Comparison of ENCODE assay signal across 15 cellular contexts in the genomic region with DNA sequence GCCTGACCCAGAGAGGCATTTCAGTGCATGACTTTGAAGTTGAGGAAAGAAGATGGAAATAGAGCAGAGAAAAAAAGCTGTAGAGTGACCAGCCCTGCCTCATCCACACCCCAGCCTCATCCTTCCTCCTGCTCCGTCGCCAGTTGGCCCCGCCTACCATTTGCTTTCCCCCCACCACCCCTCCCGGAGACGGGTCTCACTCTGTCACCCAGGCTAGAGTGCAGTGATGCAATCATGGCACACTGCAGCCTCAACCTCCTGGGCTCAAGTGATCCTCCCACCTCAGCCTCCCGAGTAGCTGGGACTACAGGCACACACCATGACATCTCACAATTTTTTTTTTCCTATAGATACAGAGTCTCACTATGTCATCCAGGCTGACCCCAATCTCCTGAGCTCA.
A peak's percentile ranks its signal among the peaks of the same experiment; 100 is the strongest.
DNase-seq lines count a peak whose midpoint lies in the region; ATAC-seq and TF ChIP-seq lines count a peak whose summit lies in the region.
"Had no signal": no experiment of that assay in that cellular context is flagged by ENCODE, and none has a peak within 500 bp of the region (broad histone marks: within the 10 kb centered on the region; RNA-seq: fewer than 3 reads in every experiment).

No MANE protein-coding gene starts in this region.

- POLR2A ChIA-PET in HEK293 (lab: Yijun Ruan, JAX) = no interaction called here

- 0 out of 2 replicates have a peak overlapping the region, but pooled peaks have one; percentile 40 for H3K27ac ChIP-seq in GM23338 (ENCODE audit: low read depth)
- H3K27ac ChIP-seq in HEK293 (ENCODE audit: extremely low read depth, low read depth, low read length) = peak overlapping the region; percentile 70
- H3K27ac ChIP-seq in mesendoderm (ENCODE audit: low read depth, low read length) = no peak overlapping the region
- H3K27ac ChIP-seq: A549 had no signal

- H3K27me3 ChIP-seq in GM23338 (ENCODE audit: insufficient read depth) = no peaks in the 10 kb centered on the region
- no peaks in the 10 kb centered on the region for H3K27me3 ChIP-seq in mesendoderm (ENCODE audit: insufficient read depth, low read length, poor library complexity)

- H2BK5ac ChIP-seq in mesendoderm (ENCODE audit: low read length) = no peak overlapping the region

- no peaks in the 10 kb centered on the region for H3K9me3 ChIP-seq in HEK293 (ENCODE audit: control insufficient read depth, insufficient read depth, low read depth, low read length)
- H3K9me3 ChIP-seq: A549 had no signal

- H3F3A ChIP-seq in GM23338 (replicated peaks; ENCODE audit: low read depth) = no peaks in the 10 kb centered on the region

- H3K9me3 Mint-ChIP-seq in GM23338 = no peaks in the 10 kb centered on the region; the same call in 2 of the 3 replicates
- H3K9me3 Mint-ChIP-seq: CD4-positive, alpha-beta memory T cell had no signal

- H3K4me2 ChIP-seq in GM23338 (0 out of 2 replicates have a peak overlapping the region, but pooled peaks have one; percentile 26), mesendoderm (ENCODE audit: low read length) (no peak overlapping the region)
- H3K4me2 ChIP-seq: A549 had no signal

- no peak overlapping the region for H3K9ac ChIP-seq in mesendoderm (ENCODE audit: low read length)

- H3K27ac Mint-ChIP-seq in GM23338 = no peak overlapping the region; the same call in 1 of the 2 replicates
- H3K27ac Mint-ChIP-seq: CD4-positive, alpha-beta memory T cell had no signal

- CTCF ChIA-PET in HEK293 (lab: Yijun Ruan, JAX) = interaction anchor here (0.6 kb wide), 3 partner anchors 120 to 1118 kb away, joined by 3 to 6 read pairs (median 4); no protein-coding TSS in a partner anchor

- H3K36me3 Mint-ChIP-seq in GM23338 (ENCODE audit: low read depth) = 0 out of 3 replicates have a peak, but pooled peaks cover 2% of the 10 kb centered on the region
- H3K36me3 Mint-ChIP-seq: CD4-positive, alpha-beta memory T cell had no signal

- no CpG with 5 or more reads among the region's 6 CpGs for WGBS in mesendoderm (ENCODE audit: extremely low coverage, insufficient coverage, low lambda C conversion rate)

- H2BK15ac ChIP-seq in mesendoderm (replicated peaks; ENCODE audit: low read depth) = no peak overlapping the region

- H2AK5ac ChIP-seq in mesendoderm (ENCODE audit: low read length) = no peak overlapping the region

- no peaks in the 10 kb centered on the region for H3K79me1 ChIP-seq in mesendoderm (ENCODE audit: low read length)

- H3K4ac ChIP-seq in mesendoderm (ENCODE audit: low read depth, low read length) = peak overlapping the region; percentile 37

- H3K4me1 Mint-ChIP-seq in GM23338 = peaks cover 32% of the 10 kb centered on the region
- H3K4me1 Mint-ChIP-seq: CD4-positive, alpha-beta memory T cell had no signal

- no peak overlapping the region for H4K8ac ChIP-seq in mesendoderm (ENCODE audit: low read depth, low read length)

- no peak overlapping the region for H3K4me3 ChIP-seq in GM23338
- H3K4me3 ChIP-seq in HEK293 (ENCODE audit: low read depth, low read length) = no peak overlapping the region
- no peak overlapping the region for H3K4me3 ChIP-seq in mesendoderm (ENCODE audit: low read length)
- H3K4me3 ChIP-seq: A549 had no signal

- H3K23ac ChIP-seq in mesendoderm (ENCODE audit: low read length) = no peak overlapping the region

- DNase-seq in GM23338 (ENCODE audit: low spot score) (no peak), mesendoderm (no peak), NCI-H524 treated with DMSO at 0.1 percent for 48 hours (lab: John Stamatoyannopoulos, UW) (no peak), erythroblast (lab: John Stamatoyannopoulos, UW) (no peak)
- DNase-seq: 8988T; ACHN; C1 segment of cervical spinal cord; CD4-positive, alpha-beta memory T cell; COR-L47; DMS153; DND-41; HCEC 1CT had no signal

- H2AFZ ChIP-seq in GM23338 = no peak overlapping the region

- H4K20me1 ChIP-seq in GM23338 (replicated peaks; ENCODE audit: insufficient read depth) = no peaks in the 10 kb centered on the region

- H3K27me3 Mint-ChIP-seq in GM23338 (ENCODE audit: insufficient read depth, low read depth, poor library complexity) = peaks cover 8% of the 10 kb centered on the region

- H3K36me3 ChIP-seq in GM23338 (ENCODE audit: insufficient read depth) (no peaks in the 10 kb centered on the region), HEK293 (ENCODE audit: control insufficient read depth in 2 of 2, insufficient read depth in 1 of 2, low read length in 2 of 2) (no peaks in the 10 kb centered on the region), mesendoderm (ENCODE audit: control insufficient read depth, insufficient read depth, low read length) (no peaks in the 10 kb centered on the region)

- H3K79me2 ChIP-seq in GM23338 (replicated peaks; ENCODE audit: insufficient read depth) (no peaks in the 10 kb centered on the region), mesendoderm (ENCODE audit: control insufficient read depth, insufficient read depth, low read length) (no peaks in the 10 kb centered on the region)

- H3K4me1 ChIP-seq in GM23338 (ENCODE audit: insufficient read depth) (peaks cover 12% of the 10 kb centered on the region), HEK293 (ENCODE audit: control insufficient read depth, insufficient read depth, low read length) (peaks cover 18% of the 10 kb centered on the region), mesendoderm (ENCODE audit: control insufficient read depth, low read depth, low read length) (no peaks in the 10 kb centered on the region)
- H3K4me1 ChIP-seq: A549 had no signal

- H2BK120ac ChIP-seq in mesendoderm (ENCODE audit: low read depth, low read length) = no peak overlapping the region

- H3K18ac ChIP-seq in mesendoderm (ENCODE audit: low read length) = no peak overlapping the region

- TF ChIP-seq CTCF in GM23338 (conservative IDR thresholded peaks at IDR 0.05; ENCODE audit: low read depth in 2 of 2) (no peak), HEK293 (tag by site-specific recombination; IDR thresholded peaks at IDR 0.05) (no peak)

- no peak overlapping the region for H3K56ac ChIP-seq in mesendoderm (ENCODE audit: low read length)

- ATAC-seq in GM23338 (no peak), HG03520 (IDR thresholded peaks at IDR 0.05; ENCODE audit: unreplicated experiment) (no peak)
- ATAC-seq: A549 had no signal

- TF ChIP-seq POLR2A in erythroblast (IDR thresholded peaks at IDR 0.05; ENCODE audit: low read length) = no peak

- H4K5ac ChIP-seq in mesendoderm (ENCODE audit: low read length) = no peak overlapping the region

- H3K4me3 Mint-ChIP-seq in GM23338 = no peak overlapping the region
- H3K4me3 Mint-ChIP-seq: CD4-positive, alpha-beta memory T cell had no signal

- peaks cover 5% of the 10 kb centered on the region for H3K9me2 ChIP-seq in GM23338 (ENCODE audit: insufficient read depth)

TF ChIP-seq in GM23338, 12 proteins besides CTCF, POLR2A, EP300 and RAD21 (continues in another document):
- no peak for TF ChIP-seq ZNF114 (CRISPR knock-in tag; IDR thresholded peaks at IDR 0.05)
- TF ChIP-seq STAT1 (IDR thresholded peaks at IDR 0.05; ENCODE audit: unreplicated experiment) = no peak
- no peak for TF ChIP-seq EZH2phosphoT487 (IDR thresholded peaks at IDR 0.05; ENCODE audit: unreplicated experiment)

TF ChIP-seq in HEK293, 187 proteins besides CTCF, POLR2A, EP300 and RAD21 (continues in another document):
- TF ChIP-seq, protein P1, sequence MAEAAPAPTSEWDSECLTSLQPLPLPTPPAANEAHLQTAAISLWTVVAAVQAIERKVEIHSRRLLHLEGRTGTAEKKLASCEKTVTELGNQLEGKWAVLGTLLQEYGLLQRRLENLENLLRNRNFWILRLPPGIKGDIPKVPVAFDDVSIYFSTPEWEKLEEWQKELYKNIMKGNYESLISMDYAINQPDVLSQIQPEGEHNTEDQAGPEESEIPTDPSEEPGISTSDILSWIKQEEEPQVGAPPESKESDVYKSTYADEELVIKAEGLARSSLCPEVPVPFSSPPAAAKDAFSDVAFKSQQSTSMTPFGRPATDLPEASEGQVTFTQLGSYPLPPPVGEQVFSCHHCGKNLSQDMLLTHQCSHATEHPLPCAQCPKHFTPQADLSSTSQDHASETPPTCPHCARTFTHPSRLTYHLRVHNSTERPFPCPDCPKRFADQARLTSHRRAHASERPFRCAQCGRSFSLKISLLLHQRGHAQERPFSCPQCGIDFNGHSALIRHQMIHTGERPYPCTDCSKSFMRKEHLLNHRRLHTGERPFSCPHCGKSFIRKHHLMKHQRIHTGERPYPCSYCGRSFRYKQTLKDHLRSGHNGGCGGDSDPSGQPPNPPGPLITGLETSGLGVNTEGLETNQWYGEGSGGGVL (tag by site-specific recombination; IDR thresholded peaks at IDR 0.05) = peak; percentile 75
- TF ChIP-seq, protein P2, sequence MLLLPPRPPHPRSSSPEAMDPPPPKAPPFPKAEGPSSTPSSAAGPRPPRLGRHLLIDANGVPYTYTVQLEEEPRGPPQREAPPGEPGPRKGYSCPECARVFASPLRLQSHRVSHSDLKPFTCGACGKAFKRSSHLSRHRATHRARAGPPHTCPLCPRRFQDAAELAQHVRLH (tag by site-specific recombination; IDR thresholded peaks at IDR 0.05) = peak; percentile 66; the same call in 1 of the 2 replicates
- TF ChIP-seq, protein P3, sequence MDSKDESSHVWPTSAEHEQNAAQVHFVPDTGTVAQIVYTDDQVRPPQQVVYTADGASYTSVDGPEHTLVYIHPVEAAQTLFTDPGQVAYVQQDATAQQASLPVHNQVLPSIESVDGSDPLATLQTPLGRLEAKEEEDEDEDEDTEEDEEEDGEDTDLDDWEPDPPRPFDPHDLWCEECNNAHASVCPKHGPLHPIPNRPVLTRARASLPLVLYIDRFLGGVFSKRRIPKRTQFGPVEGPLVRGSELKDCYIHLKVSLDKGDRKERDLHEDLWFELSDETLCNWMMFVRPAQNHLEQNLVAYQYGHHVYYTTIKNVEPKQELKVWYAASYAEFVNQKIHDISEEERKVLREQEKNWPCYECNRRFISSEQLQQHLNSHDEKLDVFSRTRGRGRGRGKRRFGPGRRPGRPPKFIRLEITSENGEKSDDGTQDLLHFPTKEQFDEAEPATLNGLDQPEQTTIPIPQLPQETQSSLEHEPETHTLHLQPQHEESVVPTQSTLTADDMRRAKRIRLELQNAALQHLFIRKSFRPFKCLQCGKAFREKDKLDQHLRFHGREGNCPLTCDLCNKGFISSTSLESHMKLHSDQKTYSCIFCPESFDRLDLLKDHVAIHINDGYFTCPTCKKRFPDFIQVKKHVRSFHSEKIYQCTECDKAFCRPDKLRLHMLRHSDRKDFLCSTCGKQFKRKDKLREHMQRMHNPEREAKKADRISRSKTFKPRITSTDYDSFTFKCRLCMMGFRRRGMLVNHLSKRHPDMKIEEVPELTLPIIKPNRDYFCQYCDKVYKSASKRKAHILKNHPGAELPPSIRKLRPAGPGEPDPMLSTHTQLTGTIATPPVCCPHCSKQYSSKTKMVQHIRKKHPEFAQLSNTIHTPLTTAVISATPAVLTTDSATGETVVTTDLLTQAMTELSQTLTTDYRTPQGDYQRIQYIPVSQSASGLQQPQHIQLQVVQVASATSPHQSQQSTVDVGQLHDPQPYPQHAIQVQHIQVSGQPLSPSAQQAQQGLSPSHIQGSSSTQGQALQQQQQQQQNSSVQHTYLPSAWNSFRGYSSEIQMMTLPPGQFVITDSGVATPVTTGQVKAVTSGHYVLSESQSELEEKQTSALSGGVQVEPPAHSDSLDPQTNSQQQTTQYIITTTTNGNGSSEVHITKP (tag by site-specific recombination; IDR thresholded peaks at IDR 0.05) = peak; percentile 73
